1 cellular context compared by ENCODE assay signal in the genomic region with DNA sequence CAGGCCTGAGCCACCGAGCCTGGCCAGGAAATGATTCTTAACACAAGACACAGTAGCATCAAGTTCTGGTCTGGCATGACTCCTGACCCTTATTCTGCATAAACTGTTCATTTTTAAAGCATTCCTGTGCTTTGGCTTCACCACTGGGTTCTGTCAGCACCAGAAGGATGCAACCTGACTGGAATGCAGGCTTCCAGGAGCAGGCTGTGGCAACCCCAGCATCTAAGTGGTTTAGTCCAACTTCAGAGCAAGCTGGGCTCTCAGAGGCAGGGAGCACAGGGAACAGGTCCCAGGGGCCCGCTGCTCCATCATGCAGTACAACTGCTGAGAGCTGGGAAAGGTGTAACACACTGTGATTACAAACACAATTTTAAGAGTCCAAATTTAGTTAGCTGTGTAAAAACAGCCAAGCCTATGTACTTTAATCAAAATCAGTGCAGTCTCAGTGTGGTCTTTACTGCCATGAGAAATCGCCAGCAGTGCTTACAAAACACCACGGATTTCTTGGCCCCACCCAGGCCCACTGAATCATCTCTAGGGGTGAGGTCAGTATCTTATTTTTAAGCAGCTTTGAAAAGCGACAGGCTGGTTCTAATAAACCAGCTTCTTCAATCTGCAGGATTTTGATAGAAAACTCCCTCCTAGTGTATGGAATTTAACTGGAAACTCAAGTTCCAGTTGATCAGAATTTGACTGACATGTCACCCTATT.
TF ChIP-seq lines count a peak whose summit lies in the region.

No MANE protein-coding gene starts in this region.

TF ChIP-seq in IMR-90, 13 proteins besides CTCF, POLR2A, EP300 and RAD21:
- TF ChIP-seq MAFK (IDR thresholded peaks at IDR 0.05; ENCODE audit: low read depth, low read length), result no peak
- TF ChIP-seq ELK1 (IDR thresholded peaks at IDR 0.05; ENCODE audit: borderline replicate concordance, low read depth, low read length), result no peak
- no peak for TF ChIP-seq MXI1 (IDR thresholded peaks at IDR 0.05; ENCODE audit: borderline replicate concordance, low read depth, low read length)
- TF ChIP-seq BHLHE40 (IDR thresholded peaks at IDR 0.05; ENCODE audit: low read depth, low read length), result no peak
- no peak for TF ChIP-seq CEBPB (IDR thresholded peaks at IDR 0.05; ENCODE audit: low read depth, low read length)
- no peak for TF ChIP-seq RCOR1 (IDR thresholded peaks at IDR 0.05; ENCODE audit: insufficient replicate concordance, low read length)
- TF ChIP-seq SMC3 (IDR thresholded peaks at IDR 0.05; ENCODE audit: low read depth, low read length), result no peak
